24 cellular contexts compared by ENCODE assay signal in genomic region chr10:70927221-70927943, GRCh38. TPM values are rescaled to one million over a fixed set of nuclear protein-coding genes. Genes with fewer than 3 reads are reported as not detected.
DNase-seq lines count a peak whose midpoint lies in the region; ATAC-seq, FAIRE-seq and TF ChIP-seq lines count a peak whose summit lies in the region.
"Had no signal": no experiment of that assay in that cellular context is flagged by ENCODE, and none has a peak within 500 bp of the region (broad histone marks: within the 10 kb centered on the region; RNA-seq: fewer than 3 reads in every experiment).

No MANE protein-coding gene starts in this region.

- DNase-seq in A673 (ENCODE audit: low spot score) (peak; percentile 42), MG63 (peak; percentile 31), K562 (ENCODE audit: extremely low read depth in 1 of 4, low spot score in 3 of 4) (no peak), left kidney (ENCODE audit: low read depth, low spot score) (peak; percentile 94), foreskin keratinocyte (no peak)
- no peak for DNase-seq in activated CD8-positive, alpha-beta memory T cell treated with anti-CD3 and anti-CD28 coated beads, Interleukin-2, amount 10 ng/mL, durations not matched to agents 7 days and 5 days
- DNase-seq in stimulated activated CD4-positive, alpha-beta T cell treated with anti-CD3 and anti-CD28 coated beads, Interleukin-12 subunit alpha, Interleukin-12 subunit beta, amount 100 ng/mL, for 4 hours = no peak
- DNase-seq: activated CD4-positive, alpha-beta T cell treated with anti-CD3 and anti-CD28 coated beads for 4 hours; effector memory CD4-positive, alpha-beta T cell; glutamatergic neuron; H9; NCI-H1436 treated with DMSO at 0.1 percent for 48 hours; occipital lobe; Right ventricle myocardium superior; stimulated activated CD4-positive, alpha-beta T cell treated with anti-CD3 and anti-CD28 coated beads, Interleukin-15, amount 100 ng/mL, for 24 hours; stimulated activated CD8-positive, alpha-beta memory T cell treated with anti-CD3 and anti-CD28 coated beads, Interleukin-4, amount 100 ng/mL, for 48 hours had no signal

- H3K4me2 ChIP-seq in K562 (ENCODE audit: insufficient read depth, low read length) = no peak overlapping the region
- H3K4me2 ChIP-seq: A549 had no signal

- POLR2A ChIA-PET in A673 (lab: Charles Lee; ENCODE audit: low non-redundant PET) (interaction anchor here (0.7 kb wide), 1 partner anchor 276 kb away, joined by 3 read pairs; no protein-coding TSS in a partner anchor), K562 (lab: Yijun Ruan, JAX) (interaction anchor here (0.6 kb wide), 1 partner anchor 1587 kb away, joined by 3 read pairs; no protein-coding TSS in a partner anchor)

- no peak for TF ChIP-seq EP300 in K562 (IDR thresholded peaks at IDR 0.05; ENCODE audit: low read length)

- no peak overlapping the region for H3K9ac ChIP-seq in K562 (ENCODE audit: insufficient read depth in 1 of 2, low read depth in 2 of 2, low read length in 2 of 2)

- intact Hi-C loops in A673 (cut with micrococcal nuclease; ENCODE audit: unreplicated experiment) = no loop called here
- intact Hi-C loops in K562 (cut with micrococcal nuclease) = loop anchor here (5.0 kb wide), 1 partner anchor 355 kb away; no protein-coding TSS in a partner anchor

- no peak for TF ChIP-seq POLR2A in K562 (conservative IDR thresholded peaks at IDR 0.05)

- in situ Hi-C loops in K562 (cut with MboI) = no loop called here

- no peaks in the 10 kb centered on the region for H3K9me3 ChIP-seq in A673 (ENCODE audit: low read depth, low read length, poor library complexity, severe bottlenecking)
- no peaks in the 10 kb centered on the region for H3K9me3 ChIP-seq in MG63
- H3K9me3 ChIP-seq in K562 (replicated peaks; ENCODE audit: control insufficient read depth, insufficient read depth, low read depth, low read length) = no peaks in the 10 kb centered on the region
- H3K9me3 ChIP-seq: A549, ascending aorta, right atrium auricular region had no signal

- H3K4me3 Mint-ChIP-seq in activated CD8-positive, alpha-beta memory T cell treated with anti-CD3 and anti-CD28 coated beads, Interleukin-2, amount 10 ng/mL, durations not matched to agents 7 days and 5 days = no peak overlapping the region
- H3K4me3 Mint-ChIP-seq: activated naive CD4-positive, alpha-beta T cell treated with anti-CD3 and anti-CD28 coated beads, Interleukin-2, amount 50 U/mL, for 24 hours; H9; memory B cell had no signal

- ATAC-seq in K562 = no peak
- no peak for ATAC-seq in activated CD8-positive, alpha-beta memory T cell treated with anti-CD3 and anti-CD28 coated beads, Interleukin-2, amount 10 ng/mL, durations not matched to agents 7 days and 5 days
- no peak for ATAC-seq in GM21825 (IDR thresholded peaks at IDR 0.05; ENCODE audit: unreplicated experiment)
- ATAC-seq in foreskin keratinocyte = no peak

- H3K4me1 ChIP-seq in A673 (ENCODE audit: insufficient read depth, low read length, poor library complexity, severe bottlenecking) (peaks cover 7% of the 10 kb centered on the region), K562 (replicated peaks in 1 of 2; ENCODE audit: control insufficient read depth in 2 of 2, insufficient read depth in 2 of 2, low read length in 2 of 2) (peaks cover 0 to 9% of the 10 kb centered on the region in 2 experiments; a peak in 2 of 5 replicates), foreskin keratinocyte (peaks cover 4% of the 10 kb centered on the region)
- H3K4me1 ChIP-seq: A549, right atrium auricular region had no signal

- H4K20me1 ChIP-seq in K562 (replicated peaks; ENCODE audit: control insufficient read depth, insufficient read depth, low read length) = peaks cover 21% of the 10 kb centered on the region

- no peaks in the 10 kb centered on the region for H3K27me3 ChIP-seq in A673 (replicated peaks; ENCODE audit: insufficient read depth, low read depth, low read length, poor library complexity)
- no peaks in the 10 kb centered on the region for H3K27me3 ChIP-seq in MG63
- H3K27me3 ChIP-seq in K562 (ENCODE audit: control insufficient read depth in 2 of 2, insufficient read depth in 2 of 2, low read length in 2 of 2) = peaks cover 32 to 84% of the 10 kb centered on the region in 2 experiments
- peaks cover 28% of the 10 kb centered on the region for H3K27me3 ChIP-seq in foreskin keratinocyte
- H3K27me3 ChIP-seq: ascending aorta, right atrium auricular region had no signal

- no TSS peak for BruUV-seq in A673 (replicated peaks; lab: Mats Ljungman, UMichigan)
- no TSS peak for BruUV-seq in K562 (replicated peaks; lab: Mats Ljungman, UMichigan)

- H3K27ac Mint-ChIP-seq in activated CD8-positive, alpha-beta memory T cell treated with anti-CD3 and anti-CD28 coated beads, Interleukin-2, amount 10 ng/mL, durations not matched to agents 7 days and 5 days = no peak overlapping the region
- H3K27ac Mint-ChIP-seq: activated naive CD4-positive, alpha-beta T cell treated with anti-CD3 and anti-CD28 coated beads, Interleukin-2, amount 50 U/mL, for 24 hours; IgD-negative memory B cell; memory B cell had no signal

- H3K79me2 ChIP-seq in K562 (ENCODE audit: control insufficient read depth, insufficient read depth, low read length) = no peaks in the 10 kb centered on the region

- no peak for TF ChIP-seq RAD21 in K562 (CRISPR knock-in tag; conservative IDR thresholded peaks at IDR 0.05 in 1 of 2, IDR thresholded peaks at IDR 0.05 in 1 of 2)

- H3K27ac ChIP-seq in A673 (ENCODE audit: low read depth, low read length, poor library complexity, severe bottlenecking) (no peak overlapping the region), K562 (ENCODE audit: extremely low read depth, low read depth, low read length) (no peak overlapping the region), foreskin keratinocyte (no peak overlapping the region)
- H3K27ac ChIP-seq: A549, ascending aorta, right atrium auricular region had no signal

- H2AFZ ChIP-seq in K562 (ENCODE audit: low read depth, low read length) = no peak overlapping the region

- H3K4me3 ChIP-seq in A673 (ENCODE audit: low read depth, low read length, poor library complexity, severe bottlenecking) (no peak overlapping the region), MG63 (no peak overlapping the region), K562 (no peak overlapping the region)
- H3K4me3 ChIP-seq: A549, ascending aorta, right atrium auricular region had no signal

- no peaks in the 10 kb centered on the region for H3K9me1 ChIP-seq in K562 (ENCODE audit: control insufficient read depth, insufficient read depth, low read length)

- H3K27me3 Mint-ChIP-seq in activated CD8-positive, alpha-beta memory T cell treated with anti-CD3 and anti-CD28 coated beads, Interleukin-2, amount 10 ng/mL, durations not matched to agents 7 days and 5 days = peaks cover 1% of the 10 kb centered on the region
- H3K27me3 Mint-ChIP-seq: activated naive CD4-positive, alpha-beta T cell treated with anti-CD3 and anti-CD28 coated beads, Interleukin-2, amount 50 U/mL, for 24 hours had no signal

- CTCF ChIA-PET in A673 (lab: Charles Lee) (interaction anchor here (0.5 kb wide), 1 partner anchor 391 kb away, joined by 4 read pairs; no protein-coding TSS in a partner anchor), K562 (lab: Yijun Ruan, JAX; ENCODE audit: low intra/inter-chr PET ratio) (no interaction called here)
- CTCF ChIA-PET in activated CD8-positive, alpha-beta memory T cell treated with anti-CD3 and anti-CD28 coated beads, Interleukin-2, amount 10 ng/mL, durations not matched to agents 7 days and 5 days (lab: Charles Lee) = interaction anchor here (1.3 to 3.1 kb wide), 4 partner anchors 59 to 358 kb away, joined by 3 to 10 read pairs (median 5); no protein-coding TSS in a partner anchor

- 2% methylated on average over 13 of the region's 13 CpGs for whole genome bisulfite sequencing in K562 (ENCODE audit: insufficient coverage, low coverage, missing lambda C conversion rate)

- peaks cover 16% of the 10 kb centered on the region for H3K4me1 Mint-ChIP-seq in activated CD8-positive, alpha-beta memory T cell treated with anti-CD3 and anti-CD28 coated beads, Interleukin-2, amount 10 ng/mL, durations not matched to agents 7 days and 5 days

- H3K36me3 ChIP-seq in A673 (ENCODE audit: insufficient read depth, low read length, poor library complexity, severe bottlenecking) = no peaks in the 10 kb centered on the region
- no peaks in the 10 kb centered on the region for H3K36me3 ChIP-seq in MG63
- H3K36me3 ChIP-seq in K562 (ENCODE audit: control insufficient read depth, insufficient read depth, low read length) = no peaks in the 10 kb centered on the region
- H3K36me3 ChIP-seq: ascending aorta, right atrium auricular region had no signal

- H3K9me3 Mint-ChIP-seq in activated CD8-positive, alpha-beta memory T cell treated with anti-CD3 and anti-CD28 coated beads, Interleukin-2, amount 10 ng/mL, durations not matched to agents 7 days and 5 days (ENCODE audit: low read depth) = no peaks in the 10 kb centered on the region
- H3K9me3 Mint-ChIP-seq: activated naive CD4-positive, alpha-beta T cell treated with anti-CD3 and anti-CD28 coated beads, Interleukin-2, amount 50 U/mL, for 24 hours; H9; IgD-negative memory B cell; memory B cell had no signal

- no peak for TF ChIP-seq CTCF in A673 (conservative IDR thresholded peaks at IDR 0.05; ENCODE audit: low read depth, low read length)
- no peak for TF ChIP-seq CTCF in K562 (IDR thresholded peaks at IDR 0.05 in 2 of 3, conservative IDR thresholded peaks at IDR 0.05 in 1 of 3; ENCODE audit: insufficient read depth in 2 of 3, low read depth in 1 of 3, low read length in 3 of 3)
- no peak for TF ChIP-seq CTCF in foreskin keratinocyte (conservative IDR thresholded peaks at IDR 0.05)

- FAIRE-seq in K562 (lab: Jason Lieb, UNC) = no peak
- FAIRE-seq: A549, GM18507 had no signal

- no peaks in the 10 kb centered on the region for H3K36me3 Mint-ChIP-seq in activated CD8-positive, alpha-beta memory T cell treated with anti-CD3 and anti-CD28 coated beads, Interleukin-2, amount 10 ng/mL, durations not matched to agents 7 days and 5 days
- H3K36me3 Mint-ChIP-seq: activated naive CD4-positive, alpha-beta T cell treated with anti-CD3 and anti-CD28 coated beads, Interleukin-2, amount 50 U/mL, for 24 hours; IgD-negative memory B cell; memory B cell had no signal

RNA-seq across cellular contexts. Expression of gene PCBD1, which starts 39.0 kb away (rescaled TPM):
- total RNA-seq in A673 (2021) = 41.2 and 43.4 TPM in 2 replicates
- total RNA-seq in MG63 (2014; rRNA removed; shearing (Covaris generic); ENCODE audit: low replicate concordance) = 21.0 and 56.9 TPM in 2 replicates
- total RNA-seq in K562 (2011; cell fraction: chromatin; rRNA removed; ENCODE audit: low replicate concordance) = 5.8 and 9.9 TPM in 2 replicates
- 11.3 and 12.0 TPM in 2 replicates for total RNA-seq in K562 (2011; cell fraction: nucleolus; rRNA removed)
- 17.2 and 21.7 TPM in 2 replicates for total RNA-seq in K562 (2011; cell fraction: nucleoplasm; rRNA removed)
- total RNA-seq in K562 (2014; rRNA removed) = 67.0 and 94.5 TPM in 2 replicates
- total RNA-seq in K562 (2014; rRNA removed; fragmentation: Illumina TruSeq; extraction: Trizol) = 50.5 and 56.2 TPM in 2 replicates
- total RNA-seq in K562 (2015; rRNA removed; fragmentation: Illumina TruSeq; extraction: Trizol) = 55.0 and 57.0 TPM in 2 replicates
- 62.2 and 68.5 TPM in 2 replicates for total RNA-seq in K562 (2021)
- polyA plus RNA-seq in K562 (2011; rRNA removed) = 55.3 and 70.5 TPM in 2 replicates
- 118 and 120 TPM in 2 replicates for polyA plus RNA-seq in K562 (2011; cell fraction: cytosol; rRNA removed)
- polyA plus RNA-seq in K562 (2011; cell fraction: nucleus; rRNA removed) = 43.7 and 47.3 TPM in 2 replicates
- 89.0 and 106 TPM in 2 replicates for polyA plus RNA-seq in K562 (2012)
- polyA plus RNA-seq in K562 (2014; fragmentation: Illumina TruSeq; extraction: Trizol) = 101 and 109 TPM in 2 replicates
- 10 to 100 TPM; 14.6 to 26.7 TPM for polyA plus RNA-seq in K562 (2014; fragmentation: Nextera tagmentation; extraction: Ambion mirVana)
- polyA plus RNA-seq in K562 (2014; rRNA removed) = 68.3 and 71.2 TPM in 2 replicates
- 26.0 and 30.5 TPM in 2 replicates for polyA minus RNA-seq in K562 (2011; rRNA and poly(A)+ RNA removed)
- 24.7 and 31.9 TPM in 2 replicates for polyA minus RNA-seq in K562 (2011; cell fraction: cytosol; rRNA and poly(A)+ RNA removed)
- 6.7 and 12.2 TPM in 2 replicates for polyA minus RNA-seq in K562 (2011; cell fraction: nucleus; rRNA and poly(A)+ RNA removed)
- total RNA-seq in activated CD8-positive, alpha-beta memory T cell treated with anti-CD3 and anti-CD28 coated beads, Interleukin-2, amount 10 ng/mL, durations not matched to agents 7 days and 5 days = 10 to 100 TPM; 37.1 to 38.4 TPM
- 54.7 and 60.3 TPM in 2 replicates for total RNA-seq in foreskin keratinocyte
- polyA plus RNA-seq in foreskin keratinocyte = 82.9 and 94.6 TPM in 2 replicates

Comparison
In these comparisons a context has a peak if more than half of its experiments do, and no peak if none do; other contexts are left out.
1. DNase-seq: peak in A673 (single experiment), MG63 (single experiment) and left kidney (single experiment); none in K562 (0 of 4), activated CD8-positive, alpha-beta memory T cell treated with anti-CD3 and anti-CD28 coated beads, Interleukin-2, amount 10 ng/mL, durations not matched to agents 7 days and 5 days (single experiment), stimulated activated CD4-positive, alpha-beta T cell treated with anti-CD3 and anti-CD28 coated beads, Interleukin-12 subunit alpha, Interleukin-12 subunit beta, amount 100 ng/mL, for 4 hours (single experiment) and foreskin keratinocyte (0 of 2).